1 cellular context compared by ENCODE assay signal in the genomic region with DNA sequence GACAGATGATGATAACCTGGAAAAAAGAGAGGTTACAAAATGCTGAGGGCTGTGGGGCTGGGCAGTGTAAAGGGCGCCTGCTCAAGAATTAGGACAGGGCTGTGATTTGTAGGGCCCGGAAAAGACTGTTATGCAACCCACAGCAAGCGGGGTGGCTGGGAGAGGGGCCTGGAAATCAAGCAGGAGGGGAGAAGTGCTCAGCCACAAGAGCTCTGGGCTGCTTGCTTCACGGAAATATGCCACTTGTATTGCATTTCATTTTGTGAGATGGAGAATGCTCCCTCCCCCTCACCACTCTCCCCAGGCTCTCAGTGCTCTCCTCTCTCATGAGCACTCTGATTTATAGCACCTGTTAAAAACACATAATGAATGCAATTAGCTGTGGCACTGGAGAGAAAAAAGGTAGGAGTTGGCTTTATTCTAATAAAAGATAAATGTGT.
TF ChIP-seq lines count a peak whose summit lies in the region.

No MANE protein-coding gene starts in this region.

TF ChIP-seq in SK-N-SH treated with all-trans-retinoic acid at 6 μM for 48 hours, 23 proteins besides CTCF, POLR2A, EP300 and RAD21 (continued from another document):
- TF ChIP-seq TCF4 (CRISPR knock-in tag; IDR thresholded peaks at IDR 0.05; ENCODE audit: borderline replicate concordance), result no peak
- TF ChIP-seq GLIS3 (CRISPR knock-in tag; IDR thresholded peaks at IDR 0.05), result no peak
- no peak for TF ChIP-seq ZNF565 (CRISPR knock-in tag; conservative IDR thresholded peaks at IDR 0.05; ENCODE audit: low read depth)
- no peak for TF ChIP-seq ISL1 (CRISPR knock-in tag; IDR thresholded peaks at IDR 0.05)
- no peak for TF ChIP-seq ZNF70 (CRISPR knock-in tag; IDR thresholded peaks at IDR 0.05)
- no peak for TF ChIP-seq OSR1 (CRISPR knock-in tag; IDR thresholded peaks at IDR 0.05)
- no peak for TF ChIP-seq BACH2 (CRISPR knock-in tag; IDR thresholded peaks at IDR 0.05; ENCODE audit: borderline replicate concordance)
- TF ChIP-seq, protein P1, sequence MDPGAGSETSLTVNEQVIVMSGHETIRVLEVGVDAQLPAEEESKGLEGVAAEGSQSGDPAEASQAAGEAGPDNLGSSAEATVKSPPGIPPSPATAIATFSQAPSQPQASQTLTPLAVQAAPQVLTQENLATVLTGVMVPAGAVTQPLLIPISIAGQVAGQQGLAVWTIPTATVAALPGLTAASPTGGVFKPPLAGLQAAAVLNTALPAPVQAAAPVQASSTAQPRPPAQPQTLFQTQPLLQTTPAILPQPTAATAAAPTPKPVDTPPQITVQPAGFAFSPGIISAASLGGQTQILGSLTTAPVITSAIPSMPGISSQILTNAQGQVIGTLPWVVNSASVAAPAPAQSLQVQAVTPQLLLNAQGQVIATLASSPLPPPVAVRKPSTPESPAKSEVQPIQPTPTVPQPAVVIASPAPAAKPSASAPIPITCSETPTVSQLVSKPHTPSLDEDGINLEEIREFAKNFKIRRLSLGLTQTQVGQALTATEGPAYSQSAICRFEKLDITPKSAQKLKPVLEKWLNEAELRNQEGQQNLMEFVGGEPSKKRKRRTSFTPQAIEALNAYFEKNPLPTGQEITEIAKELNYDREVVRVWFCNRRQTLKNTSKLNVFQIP (CRISPR knock-in tag; IDR thresholded peaks at IDR 0.05; ENCODE audit: borderline replicate concordance, low read depth), result no peak
- no peak for TF ChIP-seq SNAI2 (CRISPR knock-in tag; IDR thresholded peaks at IDR 0.05)
- TF ChIP-seq CSDC2 (CRISPR knock-in tag; IDR thresholded peaks at IDR 0.05), result no peak
- no peak for TF ChIP-seq ARNTL (CRISPR knock-in tag; IDR thresholded peaks at IDR 0.05; ENCODE audit: borderline replicate concordance, low read depth)
- TF ChIP-seq ESRRG (CRISPR knock-in tag; IDR thresholded peaks at IDR 0.05), result no peak
- TF ChIP-seq, protein P2, sequence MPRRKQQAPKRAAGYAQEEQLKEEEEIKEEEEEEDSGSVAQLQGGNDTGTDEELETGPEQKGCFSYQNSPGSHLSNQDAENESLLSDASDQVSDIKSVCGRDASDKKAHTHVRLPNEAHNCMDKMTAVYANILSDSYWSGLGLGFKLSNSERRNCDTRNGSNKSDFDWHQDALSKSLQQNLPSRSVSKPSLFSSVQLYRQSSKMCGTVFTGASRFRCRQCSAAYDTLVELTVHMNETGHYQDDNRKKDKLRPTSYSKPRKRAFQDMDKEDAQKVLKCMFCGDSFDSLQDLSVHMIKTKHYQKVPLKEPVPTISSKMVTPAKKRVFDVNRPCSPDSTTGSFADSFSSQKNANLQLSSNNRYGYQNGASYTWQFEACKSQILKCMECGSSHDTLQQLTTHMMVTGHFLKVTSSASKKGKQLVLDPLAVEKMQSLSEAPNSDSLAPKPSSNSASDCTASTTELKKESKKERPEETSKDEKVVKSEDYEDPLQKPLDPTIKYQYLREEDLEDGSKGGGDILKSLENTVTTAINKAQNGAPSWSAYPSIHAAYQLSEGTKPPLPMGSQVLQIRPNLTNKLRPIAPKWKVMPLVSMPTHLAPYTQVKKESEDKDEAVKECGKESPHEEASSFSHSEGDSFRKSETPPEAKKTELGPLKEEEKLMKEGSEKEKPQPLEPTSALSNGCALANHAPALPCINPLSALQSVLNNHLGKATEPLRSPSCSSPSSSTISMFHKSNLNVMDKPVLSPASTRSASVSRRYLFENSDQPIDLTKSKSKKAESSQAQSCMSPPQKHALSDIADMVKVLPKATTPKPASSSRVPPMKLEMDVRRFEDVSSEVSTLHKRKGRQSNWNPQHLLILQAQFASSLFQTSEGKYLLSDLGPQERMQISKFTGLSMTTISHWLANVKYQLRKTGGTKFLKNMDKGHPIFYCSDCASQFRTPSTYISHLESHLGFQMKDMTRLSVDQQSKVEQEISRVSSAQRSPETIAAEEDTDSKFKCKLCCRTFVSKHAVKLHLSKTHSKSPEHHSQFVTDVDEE (CRISPR knock-in tag; IDR thresholded peaks at IDR 0.05), result no peak
- TF ChIP-seq RARB (CRISPR knock-in tag; IDR thresholded peaks at IDR 0.05), result no peak
